In the genomic region with DNA sequence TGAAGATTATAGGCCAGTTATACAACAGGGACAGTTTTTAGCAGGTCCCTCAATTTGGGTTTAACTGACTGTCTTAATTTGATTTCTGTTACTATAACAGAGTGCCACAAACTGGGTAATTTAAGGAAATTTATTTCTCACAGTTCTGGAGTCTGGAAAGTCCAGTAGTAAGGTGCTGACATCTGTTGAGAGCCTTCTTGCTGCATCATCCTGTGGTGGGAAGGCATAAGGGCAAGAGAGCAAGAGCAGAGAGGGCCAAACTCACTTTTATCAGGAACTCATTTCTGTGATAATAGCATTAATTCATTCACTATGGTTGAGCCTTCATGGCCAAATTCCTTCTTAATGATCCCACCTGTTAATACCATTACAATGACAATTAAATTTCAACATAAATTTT, we compare ENCODE assay signal across 22 cellular contexts.
"Had no signal": no experiment of that assay in that cellular context is flagged by ENCODE, and none has a peak within 500 bp of the region (broad histone marks: within the 10 kb centered on the region; RNA-seq: fewer than 3 reads in every experiment).

No MANE protein-coding gene starts in this region.

- H3K36me3 ChIP-seq: ascending aorta had no signal

- ATAC-seq: activated naive CD4-positive, alpha-beta T cell treated with anti-CD3 and anti-CD28 coated beads, Interleukin-2, amount 50 U/mL, for 72 hours; activated naive CD8-positive, alpha-beta T cell treated with anti-CD3 and anti-CD28 coated beads, Interleukin-2, amount 50 U/mL, for 24 hours; body of pancreas; T-cell had no signal

- H3K4me1 Mint-ChIP-seq: activated CD4-positive, alpha-beta memory T cell treated with anti-CD3 and anti-CD28 coated beads, Interleukin-2, amount 10 ng/mL, durations not matched to agents 7 days and 5 days had no signal

- H3K9me3 Mint-ChIP-seq: activated CD4-positive, alpha-beta memory T cell treated with anti-CD3 and anti-CD28 coated beads, Interleukin-2, amount 10 ng/mL, durations not matched to agents 7 days and 5 days; activated CD4-positive, alpha-beta T cell treated with anti-CD3 and anti-CD28 coated beads, Interleukin-2, amount 10 ng/mL, durations not matched to agents 7 days and 5 days; activated naive CD4-positive, alpha-beta T cell treated with anti-CD3 and anti-CD28 coated beads, Interleukin-2, amount 50 U/mL, for 72 hours; activated naive CD8-positive, alpha-beta T cell treated with anti-CD3 and anti-CD28 coated beads, Interleukin-2, amount 50 U/mL, for 24 hours; central memory CD8-positive, alpha-beta T cell; T-cell had no signal

- H3K4me3 Mint-ChIP-seq: activated CD4-positive, alpha-beta memory T cell treated with anti-CD3 and anti-CD28 coated beads, Interleukin-2, amount 10 ng/mL, durations not matched to agents 7 days and 5 days; activated CD4-positive, alpha-beta T cell treated with anti-CD3 and anti-CD28 coated beads, Interleukin-2, amount 10 ng/mL, durations not matched to agents 7 days and 5 days; activated naive CD8-positive, alpha-beta T cell treated with anti-CD3 and anti-CD28 coated beads, Interleukin-2, amount 50 U/mL, for 24 hours; central memory CD8-positive, alpha-beta T cell; T-cell had no signal

- H3K9me3 ChIP-seq: ascending aorta, body of pancreas had no signal

- H3K4me1 ChIP-seq: ascending aorta, body of pancreas had no signal

- H3K27ac ChIP-seq: ascending aorta, body of pancreas, VCaP had no signal

- H3K36me3 Mint-ChIP-seq: activated naive CD4-positive, alpha-beta T cell treated with anti-CD3 and anti-CD28 coated beads, Interleukin-2, amount 50 U/mL, for 72 hours had no signal

- H3K27me3 Mint-ChIP-seq: activated CD4-positive, alpha-beta memory T cell treated with anti-CD3 and anti-CD28 coated beads, Interleukin-2, amount 10 ng/mL, durations not matched to agents 7 days and 5 days; activated CD4-positive, alpha-beta T cell treated with anti-CD3 and anti-CD28 coated beads, Interleukin-2, amount 10 ng/mL, durations not matched to agents 7 days and 5 days; activated naive CD8-positive, alpha-beta T cell treated with anti-CD3 and anti-CD28 coated beads, Interleukin-2, amount 50 U/mL, for 24 hours; central memory CD8-positive, alpha-beta T cell; T-cell had no signal

- H3K27ac Mint-ChIP-seq: activated CD4-positive, alpha-beta memory T cell treated with anti-CD3 and anti-CD28 coated beads, Interleukin-2, amount 10 ng/mL, durations not matched to agents 7 days and 5 days; activated CD4-positive, alpha-beta T cell treated with anti-CD3 and anti-CD28 coated beads, Interleukin-2, amount 10 ng/mL, durations not matched to agents 7 days and 5 days; activated naive CD4-positive, alpha-beta T cell treated with anti-CD3 and anti-CD28 coated beads, Interleukin-2, amount 50 U/mL, for 72 hours; activated naive CD8-positive, alpha-beta T cell treated with anti-CD3 and anti-CD28 coated beads, Interleukin-2, amount 50 U/mL, for 24 hours; T-cell had no signal

- DNase-seq: activated CD4-positive, alpha-beta memory T cell treated with anti-CD3 and anti-CD28 coated beads, Interleukin-2, amount 10 ng/mL, durations not matched to agents 7 days and 5 days; activated CD4-positive, alpha-beta T cell treated with anti-CD3 and anti-CD28 coated beads, Interleukin-2, amount 10 ng/mL, durations not matched to agents 7 days and 5 days; activated CD4-positive, CD25-positive, alpha-beta regulatory T cell; activated naive CD8-positive, alpha-beta T cell treated with anti-CD3 and anti-CD28 coated beads, Interleukin-2, amount 50 U/mL, for 24 hours; amniotic stem cell; body of pancreas; Karpas-422; MM.1S; NCI-H1105; NCI-H1436; NCI-H187; NCI-H2081; NCI-H510A treated with DMSO at 0.1 percent for 48 hours; NCI-H69; SIG-M5; T-cell had no signal

- FAIRE-seq: bronchial epithelial cell, RCC 7860 had no signal

- H3K4me3 ChIP-seq: ascending aorta, body of pancreas had no signal

- H3K27me3 ChIP-seq: ascending aorta, body of pancreas had no signal
